Comparison of ENCODE assay signal across 8 cellular contexts in the genomic region with DNA sequence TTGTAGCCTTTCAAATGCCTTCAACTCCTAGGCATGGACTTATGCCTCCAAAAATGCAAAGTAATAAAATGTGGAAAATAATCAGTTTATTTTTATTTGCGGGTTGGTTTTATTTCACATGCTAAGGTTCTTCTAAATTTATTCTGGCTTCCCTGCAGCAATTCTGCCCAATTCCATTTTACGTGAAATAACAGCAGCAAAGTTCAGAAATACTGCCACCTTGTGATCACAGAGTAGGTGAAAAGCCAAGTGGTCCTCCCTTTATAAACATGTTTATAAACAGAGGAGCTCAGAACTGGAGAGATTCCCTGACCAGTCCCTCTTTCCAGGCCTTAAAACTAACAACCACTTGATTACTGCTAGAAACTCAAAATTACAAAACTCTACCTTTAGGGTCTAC. TPM values are rescaled to one million over a fixed set of nuclear protein-coding genes. Genes with fewer than 3 reads are reported as not detected.
DNase-seq lines count a peak whose midpoint lies in the region; ATAC-seq and TF ChIP-seq lines count a peak whose summit lies in the region.

No MANE protein-coding gene starts in this region.

- no peaks in the 10 kb centered on the region for H3K9me2 ChIP-seq in SU-DHL-6 (replicated peaks; ENCODE audit: insufficient read depth, low read length)

- H3K27ac ChIP-seq in SU-DHL-6 (ENCODE audit: low read depth, low read length), result no peak overlapping the region

- H3K9me3 ChIP-seq in SU-DHL-6 (ENCODE audit: insufficient read depth, low read length), result no peaks in the 10 kb centered on the region

- no peaks in the 10 kb centered on the region for H3K27me3 ChIP-seq in SU-DHL-6 (ENCODE audit: low read length)

- H3K9ac ChIP-seq in SU-DHL-6 (ENCODE audit: low read length), result no peak overlapping the region

- no peaks in the 10 kb centered on the region for H3K36me3 Mint-ChIP-seq in activated T-cell treated with anti-CD3 and anti-CD28 coated beads, Interleukin-2, amount 50 U/mL, for 24 hours (ENCODE audit: low read depth)

- H3K4me3 Mint-ChIP-seq in activated T-cell treated with anti-CD3 and anti-CD28 coated beads, Interleukin-2, amount 50 U/mL, for 24 hours, result no peak overlapping the region

- no peaks in the 10 kb centered on the region for H4K20me1 ChIP-seq in SU-DHL-6 (ENCODE audit: low read depth, low read length)

- H3K27ac Mint-ChIP-seq in activated T-cell treated with anti-CD3 and anti-CD28 coated beads, Interleukin-2, amount 50 U/mL, for 24 hours, result no peak overlapping the region

- no peaks in the 10 kb centered on the region for H3K36me3 ChIP-seq in SU-DHL-6 (ENCODE audit: low read length)

- H3K4me2 ChIP-seq in SU-DHL-6 (ENCODE audit: low read depth, low read length, poor library complexity, severe bottlenecking), result no peak overlapping the region

- no peaks in the 10 kb centered on the region for H3K9me3 Mint-ChIP-seq in activated T-cell treated with anti-CD3 and anti-CD28 coated beads, Interleukin-2, amount 50 U/mL, for 24 hours

- no peaks in the 10 kb centered on the region for H3K4me1 Mint-ChIP-seq in activated T-cell treated with anti-CD3 and anti-CD28 coated beads, Interleukin-2, amount 50 U/mL, for 24 hours (ENCODE audit: low read depth)

- DNase-seq in GM04504 (ENCODE audit: low read depth), result peak; percentile 7
- peak; percentile 16 for DNase-seq in kidney glomerular epithelial cell (lab: John Stamatoyannopoulos, UW)
- DNase-seq in effector CD4-positive, alpha-beta T cell, result no peak
- DNase-seq in activated T-cell treated with anti-CD3 and anti-CD28 coated beads, Interleukin-2, amount 50 U/mL, for 24 hours, result no peak

- TF ChIP-seq CTCF in SU-DHL-6 (IDR thresholded peaks at IDR 0.05; ENCODE audit: insufficient read depth, low read length, poor library complexity, severe bottlenecking), result peak; percentile 24

- no peak overlapping the region for H2AFZ ChIP-seq in SU-DHL-6 (ENCODE audit: low read depth, low read length, severe bottlenecking)

- H3K4me3 ChIP-seq in SU-DHL-6 (ENCODE audit: insufficient read depth, low read length, poor library complexity, severe bottlenecking), result no peak overlapping the region

- ATAC-seq in HG02973 (IDR thresholded peaks at IDR 0.05; ENCODE audit: unreplicated experiment), result peak; percentile 62
- ATAC-seq in GM21717 (IDR thresholded peaks at IDR 0.05; ENCODE audit: unreplicated experiment), result no peak
- no peak for ATAC-seq in esophagus mucosa

- H3K79me2 ChIP-seq in SU-DHL-6 (ENCODE audit: insufficient read depth, low read length), result no peaks in the 10 kb centered on the region

- H3K27me3 Mint-ChIP-seq in activated T-cell treated with anti-CD3 and anti-CD28 coated beads, Interleukin-2, amount 50 U/mL, for 24 hours, result peaks cover 44% of the 10 kb centered on the region

- H3F3A ChIP-seq in SU-DHL-6 (ENCODE audit: insufficient read depth), result no peaks in the 10 kb centered on the region

RNA-seq across cellular contexts. Expression of a gene that starts 14.7 kb away (rescaled TPM):
- total RNA-seq in esophagus mucosa, result 0.48 TPM

RNA-seq across cellular contexts. Expression of a gene that starts 43.9 kb away (rescaled TPM):
- total RNA-seq in esophagus mucosa, result 77.9 TPM

RNA-seq across cellular contexts. Expression of a gene that starts 56.6 kb away (rescaled TPM):
- total RNA-seq in esophagus mucosa, result 0.52 TPM

Comparison
In these comparisons a context has a peak if more than half of its experiments do, and no peak if none do; other contexts are left out.
1. DNase-seq: peak in GM04504 (single experiment) and kidney glomerular epithelial cell (single experiment); none in effector CD4-positive, alpha-beta T cell (single experiment) and activated T-cell treated with anti-CD3 and anti-CD28 coated beads, Interleukin-2, amount 50 U/mL, for 24 hours (single experiment).